Comparison of ENCODE assay signal across 2 cellular contexts in the genomic region with DNA sequence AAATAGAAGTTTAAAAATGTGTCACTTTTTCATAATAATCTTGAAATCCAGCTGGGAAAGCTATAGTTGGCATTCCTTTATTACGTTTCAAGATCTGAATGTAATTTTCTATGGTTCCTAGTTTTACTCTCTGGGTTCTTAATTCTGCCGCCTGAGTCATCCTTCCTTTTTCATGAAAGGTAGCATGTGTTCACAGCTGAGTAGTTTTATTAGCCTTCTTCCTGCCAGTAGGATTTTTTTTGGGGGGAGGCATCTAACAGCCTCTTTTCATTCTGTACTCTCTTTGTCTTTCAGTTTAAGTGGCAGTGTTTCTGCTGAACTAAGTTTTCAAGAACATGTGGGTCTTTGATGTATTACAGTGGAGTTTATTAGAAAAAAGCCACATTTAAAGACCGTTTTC.
TF ChIP-seq lines count a peak whose summit lies in the region.

No MANE protein-coding gene starts in this region.

TF ChIP-seq in SK-N-SH, 30 proteins besides CTCF, POLR2A, EP300 and RAD21 (continued from another document):
- TF ChIP-seq SIN3A (IDR thresholded peaks at IDR 0.05; ENCODE audit: borderline replicate concordance, low read depth, low read length) (no peak), FOXJ3 (CRISPR knock-in tag; IDR thresholded peaks at IDR 0.05) (no peak), TAF1 (IDR thresholded peaks at IDR 0.05; ENCODE audit: borderline replicate concordance, low read depth, low read length) (no peak), JUND (IDR thresholded peaks at IDR 0.05) (no peak), NRF1 (IDR thresholded peaks at IDR 0.05; ENCODE audit: low read depth, low read length) (no peak)
- TF ChIP-seq, protein P1, sequence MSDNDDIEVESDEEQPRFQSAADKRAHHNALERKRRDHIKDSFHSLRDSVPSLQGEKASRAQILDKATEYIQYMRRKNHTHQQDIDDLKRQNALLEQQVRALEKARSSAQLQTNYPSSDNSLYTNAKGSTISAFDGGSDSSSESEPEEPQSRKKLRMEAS (IDR thresholded peaks at IDR 0.05; ENCODE audit: low read depth): no peak

TF ChIP-seq in SK-N-SH treated with all-trans-retinoic acid at 6 μM for 48 hours, 23 proteins besides CTCF, POLR2A, EP300 and RAD21:
- TF ChIP-seq, protein P2, sequence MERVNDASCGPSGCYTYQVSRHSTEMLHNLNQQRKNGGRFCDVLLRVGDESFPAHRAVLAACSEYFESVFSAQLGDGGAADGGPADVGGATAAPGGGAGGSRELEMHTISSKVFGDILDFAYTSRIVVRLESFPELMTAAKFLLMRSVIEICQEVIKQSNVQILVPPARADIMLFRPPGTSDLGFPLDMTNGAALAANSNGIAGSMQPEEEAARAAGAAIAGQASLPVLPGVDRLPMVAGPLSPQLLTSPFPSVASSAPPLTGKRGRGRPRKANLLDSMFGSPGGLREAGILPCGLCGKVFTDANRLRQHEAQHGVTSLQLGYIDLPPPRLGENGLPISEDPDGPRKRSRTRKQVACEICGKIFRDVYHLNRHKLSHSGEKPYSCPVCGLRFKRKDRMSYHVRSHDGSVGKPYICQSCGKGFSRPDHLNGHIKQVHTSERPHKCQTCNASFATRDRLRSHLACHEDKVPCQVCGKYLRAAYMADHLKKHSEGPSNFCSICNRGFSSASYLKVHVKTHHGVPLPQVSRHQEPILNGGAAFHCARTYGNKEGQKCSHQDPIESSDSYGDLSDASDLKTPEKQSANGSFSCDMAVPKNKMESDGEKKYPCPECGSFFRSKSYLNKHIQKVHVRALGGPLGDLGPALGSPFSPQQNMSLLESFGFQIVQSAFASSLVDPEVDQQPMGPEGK (CRISPR knock-in tag; IDR thresholded peaks at IDR 0.05; ENCODE audit: borderline replicate concordance): no peak
- TF ChIP-seq ESRRG (CRISPR knock-in tag; IDR thresholded peaks at IDR 0.05) (no peak), OSR1 (CRISPR knock-in tag; IDR thresholded peaks at IDR 0.05) (no peak), ZNF8 (CRISPR knock-in tag; IDR thresholded peaks at IDR 0.05) (no peak), CSDC2 (CRISPR knock-in tag; IDR thresholded peaks at IDR 0.05) (no peak), SNAI2 (CRISPR knock-in tag; IDR thresholded peaks at IDR 0.05) (no peak), ARNTL (CRISPR knock-in tag; IDR thresholded peaks at IDR 0.05; ENCODE audit: borderline replicate concordance, low read depth) (no peak), ZNF565 (CRISPR knock-in tag; conservative IDR thresholded peaks at IDR 0.05; ENCODE audit: low read depth) (no peak), BACH2 (CRISPR knock-in tag; IDR thresholded peaks at IDR 0.05; ENCODE audit: borderline replicate concordance) (no peak), GLIS3 (CRISPR knock-in tag; IDR thresholded peaks at IDR 0.05) (no peak), ZFP30 (CRISPR knock-in tag; IDR thresholded peaks at IDR 0.05) (no peak), CREB5 (CRISPR knock-in tag; IDR thresholded peaks at IDR 0.05; ENCODE audit: low read depth) (no peak), POU6F1 (CRISPR knock-in tag; IDR thresholded peaks at IDR 0.05; ENCODE audit: borderline replicate concordance, low read depth) (no peak)
TF ChIP-seq in SK-N-SH treated with all-trans-retinoic acid at 6 μM for 48 hours: peak in this region for 0.
